ENCODE assay signal across 8 cellular contexts in genomic region chr18:33210575-33211189, GRCh38.
A peak's percentile ranks its signal among the peaks of the same experiment; 100 is the strongest.
DNase-seq lines count a peak whose midpoint lies in the region; ATAC-seq and TF ChIP-seq lines count a peak whose summit lies in the region.

No MANE protein-coding gene starts in this region.

- no TSS peak for BruUV-seq in Calu3 (replicated peaks; lab: Mats Ljungman, UMichigan)

- no peaks in the 10 kb centered on the region for H3K36me3 Mint-ChIP-seq in Calu3 (ENCODE audit: insufficient read depth, unreplicated experiment)
- no peaks in the 10 kb centered on the region for H3K36me3 Mint-ChIP-seq in nephron progenitor cell (ENCODE audit: low read depth)
- H3K36me3 Mint-ChIP-seq in stimulated activated effector memory CD8-positive, alpha-beta T cell treated with anti-CD3 and anti-CD28 coated beads, Interleukin-12 subunit alpha, Interleukin-12 subunit beta, amount 100 ng/mL, for 72 hours, result no peaks in the 10 kb centered on the region
- H3K36me3 Mint-ChIP-seq in activated naive CD8-positive, alpha-beta T cell treated with anti-CD3 and anti-CD28 coated beads, Interleukin-2, amount 50 U/mL, for 24 hours (ENCODE audit: low read depth), result no peaks in the 10 kb centered on the region

- intact Hi-C loops in Calu3 (cut with micrococcal nuclease; ENCODE audit: unreplicated experiment), result loop anchor here (5.0 kb wide), 2 partner anchors 287 to 552 kb away; no protein-coding TSS in a partner anchor

- CTCF ChIA-PET in Calu3 (lab: Charles Lee), result interaction anchor here (0.9 to 2.1 kb wide), 8 partner anchors 9 to 551 kb away, joined by 3 to 7 read pairs (median 4); no protein-coding TSS in a partner anchor

- no peak overlapping the region for H3K4me3 ChIP-seq in cardiac fibroblast (replicated peaks in 1 of 2; ENCODE audit: low read depth in 2 of 2, low read length in 2 of 2)

- DNase-seq in Calu3, result peak; percentile 13
- DNase-seq in NCI-H460 (ENCODE audit: extremely low read depth, low read depth), result peak; percentile 15
- DNase-seq in cardiac fibroblast (ENCODE audit: low read depth in 2 of 2), result peak; percentile 43 to 51
- DNase-seq in nephron progenitor cell, result peak; percentile 15
- DNase-seq in islet precursor cell, result no peak
- no peak for DNase-seq in stimulated activated effector memory CD8-positive, alpha-beta T cell treated with anti-CD3 and anti-CD28 coated beads, Interleukin-12 subunit alpha, Interleukin-12 subunit beta, amount 100 ng/mL, for 72 hours (ENCODE audit: low spot score in 2 of 2)
- DNase-seq in activated naive CD8-positive, alpha-beta T cell treated with anti-CD3 and anti-CD28 coated beads, Interleukin-2, amount 50 U/mL, for 24 hours, result no peak

- no peak overlapping the region for H3K27ac Mint-ChIP-seq in Calu3 (ENCODE audit: unreplicated experiment)
- no peak overlapping the region for H3K27ac Mint-ChIP-seq in nephron progenitor cell
- H3K27ac Mint-ChIP-seq in stimulated activated effector memory CD8-positive, alpha-beta T cell treated with anti-CD3 and anti-CD28 coated beads, Interleukin-12 subunit alpha, Interleukin-12 subunit beta, amount 100 ng/mL, for 72 hours, result no peak overlapping the region
- no peak overlapping the region for H3K27ac Mint-ChIP-seq in activated naive CD8-positive, alpha-beta T cell treated with anti-CD3 and anti-CD28 coated beads, Interleukin-2, amount 50 U/mL, for 24 hours

- no peak overlapping the region for H3K4me3 Mint-ChIP-seq in Calu3 (ENCODE audit: low read depth, unreplicated experiment)
- no peak overlapping the region for H3K4me3 Mint-ChIP-seq in nephron progenitor cell
- no peak overlapping the region for H3K4me3 Mint-ChIP-seq in stimulated activated effector memory CD8-positive, alpha-beta T cell treated with anti-CD3 and anti-CD28 coated beads, Interleukin-12 subunit alpha, Interleukin-12 subunit beta, amount 100 ng/mL, for 72 hours
- H3K4me3 Mint-ChIP-seq in activated naive CD8-positive, alpha-beta T cell treated with anti-CD3 and anti-CD28 coated beads, Interleukin-2, amount 50 U/mL, for 24 hours, result no peak overlapping the region

- TF ChIP-seq CTCF in Calu3 (IDR thresholded peaks at IDR 0.05; ENCODE audit: unreplicated experiment) (peak; percentile 42), cardiac fibroblast (IDR thresholded peaks at IDR 0.05; ENCODE audit: low read depth, low read length) (peak; percentile 53), nephron progenitor cell (IDR thresholded peaks at IDR 0.05) (peak; percentile 75)

- no peaks in the 10 kb centered on the region for H3K4me1 Mint-ChIP-seq in Calu3 (ENCODE audit: low read depth, unreplicated experiment)
- peaks cover 4% of the 10 kb centered on the region for H3K4me1 Mint-ChIP-seq in nephron progenitor cell
- no peaks in the 10 kb centered on the region for H3K4me1 Mint-ChIP-seq in stimulated activated effector memory CD8-positive, alpha-beta T cell treated with anti-CD3 and anti-CD28 coated beads, Interleukin-12 subunit alpha, Interleukin-12 subunit beta, amount 100 ng/mL, for 72 hours
- no peaks in the 10 kb centered on the region for H3K4me1 Mint-ChIP-seq in activated naive CD8-positive, alpha-beta T cell treated with anti-CD3 and anti-CD28 coated beads, Interleukin-2, amount 50 U/mL, for 24 hours

- H3K27me3 Mint-ChIP-seq in Calu3 (ENCODE audit: unreplicated experiment) (no peaks in the 10 kb centered on the region), nephron progenitor cell (ENCODE audit: low read depth, poor library complexity) (peaks cover 4% of the 10 kb centered on the region)
- H3K27me3 Mint-ChIP-seq in activated naive CD8-positive, alpha-beta T cell treated with anti-CD3 and anti-CD28 coated beads, Interleukin-2, amount 50 U/mL, for 24 hours, result no peaks in the 10 kb centered on the region

- H3K9me3 Mint-ChIP-seq in Calu3 (ENCODE audit: low read depth, unreplicated experiment), result no peaks in the 10 kb centered on the region
- H3K9me3 Mint-ChIP-seq in nephron progenitor cell, result no peaks in the 10 kb centered on the region
- peaks cover 6% of the 10 kb centered on the region for H3K9me3 Mint-ChIP-seq in stimulated activated effector memory CD8-positive, alpha-beta T cell treated with anti-CD3 and anti-CD28 coated beads, Interleukin-12 subunit alpha, Interleukin-12 subunit beta, amount 100 ng/mL, for 72 hours
- H3K9me3 Mint-ChIP-seq in activated naive CD8-positive, alpha-beta T cell treated with anti-CD3 and anti-CD28 coated beads, Interleukin-2, amount 50 U/mL, for 24 hours, result no peaks in the 10 kb centered on the region

- ATAC-seq in HG02885 (IDR thresholded peaks at IDR 0.05; ENCODE audit: poor library complexity, unreplicated experiment), result peak; percentile 73
- no peak for ATAC-seq in stimulated activated effector memory CD8-positive, alpha-beta T cell treated with anti-CD3 and anti-CD28 coated beads, Interleukin-12 subunit alpha, Interleukin-12 subunit beta, amount 100 ng/mL, for 72 hours
- ATAC-seq in activated naive CD8-positive, alpha-beta T cell treated with anti-CD3 and anti-CD28 coated beads, Interleukin-2, amount 50 U/mL, for 24 hours, result no peak

Comparison
In these comparisons a context has a peak if more than half of its experiments do, and no peak if none do; other contexts are left out.
1. DNase-seq: peak in Calu3 (single experiment), NCI-H460 (single experiment), cardiac fibroblast (2 of 2) and nephron progenitor cell (single experiment); none in islet precursor cell (single experiment), stimulated activated effector memory CD8-positive, alpha-beta T cell treated with anti-CD3 and anti-CD28 coated beads, Interleukin-12 subunit alpha, Interleukin-12 subunit beta, amount 100 ng/mL, for 72 hours (0 of 2) and activated naive CD8-positive, alpha-beta T cell treated with anti-CD3 and anti-CD28 coated beads, Interleukin-2, amount 50 U/mL, for 24 hours (single experiment).
2. Peak in every context shown above with its lines, with median percentiles within 50 percentile points of each other: CTCF ChIP-seq.